In genomic region chr20:51412991-51413471, GRCh38 we compare ENCODE assay signal across 9 cellular contexts.
DNase-seq lines count a peak whose midpoint lies in the region; ATAC-seq and TF ChIP-seq lines count a peak whose summit lies in the region.
"Had no signal": no experiment of that assay in that cellular context is flagged by ENCODE, and none has a peak within 500 bp of the region (broad histone marks: within the 10 kb centered on the region; RNA-seq: fewer than 3 reads in every experiment).

No MANE protein-coding gene starts in this region.

- no TSS peak for BruUV-seq in Calu3 (replicated peaks; lab: Mats Ljungman, UMichigan)

- H3K9me3 Mint-ChIP-seq in Calu3 (ENCODE audit: low read depth, unreplicated experiment) = peaks cover 3% of the 10 kb centered on the region
- H3K9me3 Mint-ChIP-seq in osteocyte (ENCODE audit: unreplicated experiment) = no peaks in the 10 kb centered on the region

- H3K4me1 Mint-ChIP-seq in Calu3 (ENCODE audit: low read depth, unreplicated experiment) (no peaks in the 10 kb centered on the region), osteocyte (ENCODE audit: unreplicated experiment) (peaks cover 16% of the 10 kb centered on the region)

- H3K27me3 Mint-ChIP-seq in Calu3 (ENCODE audit: unreplicated experiment) = no peaks in the 10 kb centered on the region
- H3K27me3 Mint-ChIP-seq in osteocyte (ENCODE audit: unreplicated experiment) = no peaks in the 10 kb centered on the region

- H3K36me3 Mint-ChIP-seq in Calu3 (ENCODE audit: insufficient read depth, unreplicated experiment) = peaks cover 4% of the 10 kb centered on the region
- H3K36me3 Mint-ChIP-seq in osteocyte (ENCODE audit: unreplicated experiment) = no peaks in the 10 kb centered on the region

- no peak for TF ChIP-seq CTCF in Calu3 (IDR thresholded peaks at IDR 0.05; ENCODE audit: unreplicated experiment)
- TF ChIP-seq CTCF in osteocyte (IDR thresholded peaks at IDR 0.05) = no peak

- H3K27ac Mint-ChIP-seq in Calu3 (ENCODE audit: unreplicated experiment) = no peak overlapping the region
- H3K27ac Mint-ChIP-seq in osteocyte (ENCODE audit: unreplicated experiment) = peak overlapping the region; percentile 47

- peak; percentile 47 for DNase-seq in Calu3
- DNase-seq in NCI-H2171 treated with DMSO at 0.1 percent for 48 hours (lab: John Stamatoyannopoulos, UW) = peak; percentile 99
- DNase-seq in dermis microvascular lymphatic vessel endothelial cell (ENCODE audit: low read depth in 2 of 2) = peak; percentile 48 to 90
- DNase-seq in osteocyte (ENCODE audit: extremely low spot score, unreplicated experiment) = no peak
- DNase-seq in T-helper 1 cell = no peak
- no peak for DNase-seq in ACHN
- no peak for DNase-seq in RPMI8226
- DNase-seq: NCI-H2081 treated with DMSO at 0.1 percent for 48 hours had no signal

- no peak overlapping the region for H3K4me3 Mint-ChIP-seq in Calu3 (ENCODE audit: low read depth, unreplicated experiment)
- H3K4me3 Mint-ChIP-seq in osteocyte (ENCODE audit: unreplicated experiment) = no peak overlapping the region

- intact Hi-C loops in Calu3 (cut with micrococcal nuclease; ENCODE audit: unreplicated experiment) = no loop called here

- no peak for ATAC-seq in GM21717 (IDR thresholded peaks at IDR 0.05; ENCODE audit: unreplicated experiment)

- in situ Hi-C loops in ACHN (cut with HindIII; ENCODE audit: low pct_ligation_motif_present, low pct_unique_long_range_greater_than_20kb, low sequenced_read_pairs) = no loop called here

- CTCF ChIA-PET in Calu3 (lab: Charles Lee) = interaction anchor here (1.5 kb wide), 1 partner anchor 182 kb away, joined by 5 read pairs; no protein-coding TSS in a partner anchor

Comparison
In these comparisons a context has a peak if more than half of its experiments do, and no peak if none do; other contexts are left out.
1. DNase-seq: peak in Calu3 (single experiment), NCI-H2171 treated with DMSO at 0.1 percent for 48 hours (single experiment) and dermis microvascular lymphatic vessel endothelial cell (2 of 2); none in osteocyte (single experiment), T-helper 1 cell (0 of 5), ACHN (single experiment) and RPMI8226 (single experiment).